1 cellular context compared by ENCODE assay signal in genomic region chr16:89873822-89874689, GRCh38.
TF ChIP-seq lines count a peak whose summit lies in the region.

No MANE protein-coding gene starts in this region.

TF ChIP-seq in HEK293, 187 proteins besides CTCF, POLR2A, EP300 and RAD21 (continued from another document and continues in another):
- TF ChIP-seq HIC1 (tag by site-specific recombination; IDR thresholded peaks at IDR 0.05) = peak; percentile 86
- TF ChIP-seq ZNF48 (tag by site-specific recombination; IDR thresholded peaks at IDR 0.05) = no peak
- peak; percentile 60; the same call in 1 of the 2 replicates for TF ChIP-seq KLF16 (tag by site-specific recombination; IDR thresholded peaks at IDR 0.05)
- TF ChIP-seq KLF8 (tag by site-specific recombination; IDR thresholded peaks at IDR 0.05) = peak; percentile 56; the same call in 1 of the 2 replicates
- no peak for TF ChIP-seq ZNF184 (tag by site-specific recombination; IDR thresholded peaks at IDR 0.05)
- TF ChIP-seq ZNF664 (tag by site-specific recombination; IDR thresholded peaks at IDR 0.05) = no peak
- TF ChIP-seq KLF9 (tag by site-specific recombination; IDR thresholded peaks at IDR 0.05; ENCODE audit: low read depth) = peak; percentile 88
- TF ChIP-seq KLF7 (tag by site-specific recombination; IDR thresholded peaks at IDR 0.05; ENCODE audit: borderline replicate concordance) = peak; percentile 53; the same call in 1 of the 2 replicates
- TF ChIP-seq ZNF549 (tag by site-specific recombination; IDR thresholded peaks at IDR 0.05) = no peak
- TF ChIP-seq, protein P1, sequence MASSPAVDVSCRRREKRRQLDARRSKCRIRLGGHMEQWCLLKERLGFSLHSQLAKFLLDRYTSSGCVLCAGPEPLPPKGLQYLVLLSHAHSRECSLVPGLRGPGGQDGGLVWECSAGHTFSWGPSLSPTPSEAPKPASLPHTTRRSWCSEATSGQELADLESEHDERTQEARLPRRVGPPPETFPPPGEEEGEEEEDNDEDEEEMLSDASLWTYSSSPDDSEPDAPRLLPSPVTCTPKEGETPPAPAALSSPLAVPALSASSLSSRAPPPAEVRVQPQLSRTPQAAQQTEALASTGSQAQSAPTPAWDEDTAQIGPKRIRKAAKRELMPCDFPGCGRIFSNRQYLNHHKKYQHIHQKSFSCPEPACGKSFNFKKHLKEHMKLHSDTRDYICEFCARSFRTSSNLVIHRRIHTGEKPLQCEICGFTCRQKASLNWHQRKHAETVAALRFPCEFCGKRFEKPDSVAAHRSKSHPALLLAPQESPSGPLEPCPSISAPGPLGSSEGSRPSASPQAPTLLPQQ (tag by site-specific recombination; IDR thresholded peaks at IDR 0.05) = peak; percentile 77
- TF ChIP-seq OSR2 (tag by site-specific recombination; IDR thresholded peaks at IDR 0.05) = no peak
- TF ChIP-seq ZNF596 (tag by site-specific recombination; IDR thresholded peaks at IDR 0.05) = no peak
- no peak for TF ChIP-seq ZNF623 (tag by site-specific recombination; IDR thresholded peaks at IDR 0.05)
- no peak for TF ChIP-seq MYNN (tag by site-specific recombination; IDR thresholded peaks at IDR 0.05; ENCODE audit: borderline replicate concordance)
- no peak for TF ChIP-seq GLI4 (tag by site-specific recombination; IDR thresholded peaks at IDR 0.05)
- no peak for TF ChIP-seq ZSCAN30 (tag by site-specific recombination; IDR thresholded peaks at IDR 0.05)
- no peak for TF ChIP-seq ZBTB48 (tag by site-specific recombination; IDR thresholded peaks at IDR 0.05)
- TF ChIP-seq ZNF521 (tag by site-specific recombination; IDR thresholded peaks at IDR 0.05) = no peak
- TF ChIP-seq ZNF280D (tag by site-specific recombination; IDR thresholded peaks at IDR 0.05) = no peak
- TF ChIP-seq ZBTB1 (tag by site-specific recombination; IDR thresholded peaks at IDR 0.05) = no peak
- TF ChIP-seq ZNF426 (tag by site-specific recombination; IDR thresholded peaks at IDR 0.05) = no peak
- TF ChIP-seq, protein P2, sequence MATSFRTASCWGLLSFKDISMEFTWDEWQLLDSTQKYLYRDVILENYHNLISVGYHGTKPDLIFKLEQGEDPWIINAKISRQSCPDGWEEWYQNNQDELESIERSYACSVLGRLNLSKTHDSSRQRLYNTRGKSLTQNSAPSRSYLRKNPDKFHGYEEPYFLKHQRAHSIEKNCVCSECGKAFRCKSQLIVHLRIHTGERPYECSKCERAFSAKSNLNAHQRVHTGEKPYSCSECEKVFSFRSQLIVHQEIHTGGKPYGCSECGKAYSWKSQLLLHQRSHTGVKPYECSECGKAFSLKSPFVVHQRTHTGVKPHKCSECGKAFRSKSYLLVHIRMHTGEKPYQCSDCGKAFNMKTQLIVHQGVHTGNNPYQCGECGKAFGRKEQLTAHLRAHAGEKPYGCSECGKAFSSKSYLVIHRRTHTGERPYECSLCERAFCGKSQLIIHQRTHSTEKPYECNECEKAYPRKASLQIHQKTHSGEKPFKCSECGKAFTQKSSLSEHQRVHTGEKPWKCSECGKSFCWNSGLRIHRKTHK (tag by site-specific recombination; IDR thresholded peaks at IDR 0.05) = no peak
- TF ChIP-seq ZNF366 (tag by site-specific recombination; conservative IDR thresholded peaks at IDR 0.05) = no peak
- TF ChIP-seq ZNF146 (tag by site-specific recombination; IDR thresholded peaks at IDR 0.05) = no peak
- TF ChIP-seq, protein P3, sequence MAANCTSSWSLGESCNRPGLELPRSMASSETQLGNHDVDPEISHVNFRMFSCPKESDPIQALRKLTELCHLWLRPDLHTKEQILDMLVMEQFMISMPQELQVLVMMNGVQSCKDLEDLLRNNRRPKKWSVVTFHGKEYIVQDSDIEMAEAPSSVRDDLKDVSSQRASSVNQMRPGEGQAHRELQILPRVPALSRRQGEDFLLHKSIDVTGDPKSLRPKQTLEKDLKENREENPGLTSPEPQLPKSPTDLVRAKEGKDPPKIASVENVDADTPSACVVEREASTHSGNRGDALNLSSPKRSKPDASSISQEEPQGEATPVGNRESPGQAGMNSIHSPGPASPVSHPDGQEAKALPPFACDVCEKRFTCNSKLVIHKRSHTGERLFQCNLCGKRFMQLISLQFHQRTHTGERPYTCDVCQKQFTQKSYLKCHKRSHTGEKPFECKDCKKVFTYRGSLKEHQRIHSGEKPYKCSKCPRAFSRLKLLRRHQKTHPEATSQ (tag by site-specific recombination; IDR thresholded peaks at IDR 0.05) = no peak
- TF ChIP-seq ZNF529 (tag by site-specific recombination; IDR thresholded peaks at IDR 0.05; ENCODE audit: insufficient replicate concordance) = no peak
- no peak for TF ChIP-seq ZFP37 (tag by site-specific recombination; IDR thresholded peaks at IDR 0.05)
- TF ChIP-seq ZNF24 (tag by site-specific recombination; IDR thresholded peaks at IDR 0.05) = no peak
- TF ChIP-seq HOXC10 (CRISPR knock-in tag; IDR thresholded peaks at IDR 0.05) = no peak
- peak; percentile 91 for TF ChIP-seq SP3 (tag by site-specific recombination; IDR thresholded peaks at IDR 0.05)
- peak; percentile 71 for TF ChIP-seq ZNF335 (tag by site-specific recombination; conservative IDR thresholded peaks at IDR 0.05)
- TF ChIP-seq, protein P4, sequence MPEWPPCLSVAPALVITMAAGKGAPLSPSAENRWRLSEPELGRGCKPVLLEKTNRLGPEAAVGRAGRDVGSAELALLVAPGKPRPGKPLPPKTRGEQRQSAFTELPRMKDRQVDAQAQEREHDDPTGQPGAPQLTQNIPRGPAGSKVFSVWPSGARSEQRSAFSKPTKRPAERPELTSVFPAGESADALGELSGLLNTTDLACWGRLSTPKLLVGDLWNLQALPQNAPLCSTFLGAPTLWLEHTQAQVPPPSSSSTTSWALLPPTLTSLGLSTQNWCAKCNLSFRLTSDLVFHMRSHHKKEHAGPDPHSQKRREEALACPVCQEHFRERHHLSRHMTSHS (tag by site-specific recombination; IDR thresholded peaks at IDR 0.05) = no peak
- TF ChIP-seq ZNF214 (tag by site-specific recombination; IDR thresholded peaks at IDR 0.05; ENCODE audit: borderline replicate concordance) = no peak
- peak; percentile 90 for TF ChIP-seq KLF1 (tag by site-specific recombination; IDR thresholded peaks at IDR 0.05)
- no peak for TF ChIP-seq ZNF404 (tag by site-specific recombination; IDR thresholded peaks at IDR 0.05)
- TF ChIP-seq, protein P5, sequence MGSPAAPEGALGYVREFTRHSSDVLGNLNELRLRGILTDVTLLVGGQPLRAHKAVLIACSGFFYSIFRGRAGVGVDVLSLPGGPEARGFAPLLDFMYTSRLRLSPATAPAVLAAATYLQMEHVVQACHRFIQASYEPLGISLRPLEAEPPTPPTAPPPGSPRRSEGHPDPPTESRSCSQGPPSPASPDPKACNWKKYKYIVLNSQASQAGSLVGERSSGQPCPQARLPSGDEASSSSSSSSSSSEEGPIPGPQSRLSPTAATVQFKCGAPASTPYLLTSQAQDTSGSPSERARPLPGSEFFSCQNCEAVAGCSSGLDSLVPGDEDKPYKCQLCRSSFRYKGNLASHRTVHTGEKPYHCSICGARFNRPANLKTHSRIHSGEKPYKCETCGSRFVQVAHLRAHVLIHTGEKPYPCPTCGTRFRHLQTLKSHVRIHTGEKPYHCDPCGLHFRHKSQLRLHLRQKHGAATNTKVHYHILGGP (tag by site-specific recombination; IDR thresholded peaks at IDR 0.05) = no peak
- TF ChIP-seq PATZ1 (tag by site-specific recombination; IDR thresholded peaks at IDR 0.05) = peak; percentile 85
- no peak for TF ChIP-seq ZNF548 (tag by site-specific recombination; IDR thresholded peaks at IDR 0.05)
- no peak for TF ChIP-seq ZNF10 (tag by site-specific recombination; IDR thresholded peaks at IDR 0.05)
- TF ChIP-seq ZNF112 (tag by site-specific recombination; IDR thresholded peaks at IDR 0.05) = no peak
- TF ChIP-seq ZNF677 (tag by site-specific recombination; IDR thresholded peaks at IDR 0.05) = no peak
- TF ChIP-seq ZNF558 (tag by site-specific recombination; IDR thresholded peaks at IDR 0.05) = no peak
- no peak for TF ChIP-seq ZNF155 (tag by site-specific recombination; IDR thresholded peaks at IDR 0.05)
- no peak for TF ChIP-seq PRDM1 (tag by site-specific recombination; IDR thresholded peaks at IDR 0.05)
- TF ChIP-seq, protein P6, sequence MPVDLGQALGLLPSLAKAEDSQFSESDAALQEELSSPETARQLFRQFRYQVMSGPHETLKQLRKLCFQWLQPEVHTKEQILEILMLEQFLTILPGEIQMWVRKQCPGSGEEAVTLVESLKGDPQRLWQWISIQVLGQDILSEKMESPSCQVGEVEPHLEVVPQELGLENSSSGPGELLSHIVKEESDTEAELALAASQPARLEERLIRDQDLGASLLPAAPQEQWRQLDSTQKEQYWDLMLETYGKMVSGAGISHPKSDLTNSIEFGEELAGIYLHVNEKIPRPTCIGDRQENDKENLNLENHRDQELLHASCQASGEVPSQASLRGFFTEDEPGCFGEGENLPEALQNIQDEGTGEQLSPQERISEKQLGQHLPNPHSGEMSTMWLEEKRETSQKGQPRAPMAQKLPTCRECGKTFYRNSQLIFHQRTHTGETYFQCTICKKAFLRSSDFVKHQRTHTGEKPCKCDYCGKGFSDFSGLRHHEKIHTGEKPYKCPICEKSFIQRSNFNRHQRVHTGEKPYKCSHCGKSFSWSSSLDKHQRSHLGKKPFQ (tag by site-specific recombination; IDR thresholded peaks at IDR 0.05) = no peak
- no peak for TF ChIP-seq ZNF776 (tag by site-specific recombination; IDR thresholded peaks at IDR 0.05; ENCODE audit: borderline replicate concordance)
- TF ChIP-seq ZFP69B (tag by site-specific recombination; IDR thresholded peaks at IDR 0.05) = peak; percentile 50; the same call in 1 of the 2 replicates
- TF ChIP-seq SETDB1 (IDR thresholded peaks at IDR 0.05; ENCODE audit: insufficient read length, low read length) = no peak
